ENCODE assay signal across 2 cellular contexts in the genomic region with DNA sequence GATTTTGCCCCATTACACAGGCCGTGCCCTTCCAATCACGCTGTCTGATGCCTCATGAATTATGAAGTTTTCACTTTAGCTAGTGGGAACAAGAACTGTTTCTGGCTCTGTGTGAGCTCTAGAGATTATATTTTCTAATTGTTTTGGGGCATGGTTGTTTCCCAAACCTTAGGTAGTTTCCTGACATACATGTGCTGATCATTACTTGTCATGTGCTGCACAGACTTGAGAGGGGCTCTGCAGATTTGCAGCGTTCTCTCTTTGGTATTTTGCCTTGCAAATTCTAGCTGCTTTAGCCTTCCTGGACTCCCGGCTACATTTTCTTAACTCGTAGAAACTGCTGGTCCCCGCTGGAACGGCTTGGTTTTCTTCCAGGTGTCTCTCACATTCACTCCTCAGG.
TF ChIP-seq lines count a peak whose summit lies in the region.

No MANE protein-coding gene starts in this region.

TF ChIP-seq in GM23338, 12 proteins besides CTCF, POLR2A, EP300 and RAD21 (continues in another document):
- TF ChIP-seq, protein P1, sequence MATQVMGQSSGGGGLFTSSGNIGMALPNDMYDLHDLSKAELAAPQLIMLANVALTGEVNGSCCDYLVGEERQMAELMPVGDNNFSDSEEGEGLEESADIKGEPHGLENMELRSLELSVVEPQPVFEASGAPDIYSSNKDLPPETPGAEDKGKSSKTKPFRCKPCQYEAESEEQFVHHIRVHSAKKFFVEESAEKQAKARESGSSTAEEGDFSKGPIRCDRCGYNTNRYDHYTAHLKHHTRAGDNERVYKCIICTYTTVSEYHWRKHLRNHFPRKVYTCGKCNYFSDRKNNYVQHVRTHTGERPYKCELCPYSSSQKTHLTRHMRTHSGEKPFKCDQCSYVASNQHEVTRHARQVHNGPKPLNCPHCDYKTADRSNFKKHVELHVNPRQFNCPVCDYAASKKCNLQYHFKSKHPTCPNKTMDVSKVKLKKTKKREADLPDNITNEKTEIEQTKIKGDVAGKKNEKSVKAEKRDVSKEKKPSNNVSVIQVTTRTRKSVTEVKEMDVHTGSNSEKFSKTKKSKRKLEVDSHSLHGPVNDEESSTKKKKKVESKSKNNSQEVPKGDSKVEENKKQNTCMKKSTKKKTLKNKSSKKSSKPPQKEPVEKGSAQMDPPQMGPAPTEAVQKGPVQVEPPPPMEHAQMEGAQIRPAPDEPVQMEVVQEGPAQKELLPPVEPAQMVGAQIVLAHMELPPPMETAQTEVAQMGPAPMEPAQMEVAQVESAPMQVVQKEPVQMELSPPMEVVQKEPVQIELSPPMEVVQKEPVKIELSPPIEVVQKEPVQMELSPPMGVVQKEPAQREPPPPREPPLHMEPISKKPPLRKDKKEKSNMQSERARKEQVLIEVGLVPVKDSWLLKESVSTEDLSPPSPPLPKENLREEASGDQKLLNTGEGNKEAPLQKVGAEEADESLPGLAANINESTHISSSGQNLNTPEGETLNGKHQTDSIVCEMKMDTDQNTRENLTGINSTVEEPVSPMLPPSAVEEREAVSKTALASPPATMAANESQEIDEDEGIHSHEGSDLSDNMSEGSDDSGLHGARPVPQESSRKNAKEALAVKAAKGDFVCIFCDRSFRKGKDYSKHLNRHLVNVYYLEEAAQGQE (IDR thresholded peaks at IDR 0.05; ENCODE audit: unreplicated experiment) = no peak
- TF ChIP-seq ZNF331 (CRISPR knock-in tag; IDR thresholded peaks at IDR 0.05; ENCODE audit: low read depth) (no peak), STAT1 (IDR thresholded peaks at IDR 0.05; ENCODE audit: unreplicated experiment) (no peak), EZH2 (IDR thresholded peaks at IDR 0.05; ENCODE audit: low read depth, unreplicated experiment) (no peak), CREB1 (CRISPR knock-in tag; IDR thresholded peaks at IDR 0.05; ENCODE audit: low read depth) (no peak), EZH2phosphoT487 (IDR thresholded peaks at IDR 0.05; ENCODE audit: unreplicated experiment) (no peak), JUNB (IDR thresholded peaks at IDR 0.05; ENCODE audit: unreplicated experiment) (no peak), ZNF114 (CRISPR knock-in tag; IDR thresholded peaks at IDR 0.05) (no peak)
- TF ChIP-seq, protein P2, sequence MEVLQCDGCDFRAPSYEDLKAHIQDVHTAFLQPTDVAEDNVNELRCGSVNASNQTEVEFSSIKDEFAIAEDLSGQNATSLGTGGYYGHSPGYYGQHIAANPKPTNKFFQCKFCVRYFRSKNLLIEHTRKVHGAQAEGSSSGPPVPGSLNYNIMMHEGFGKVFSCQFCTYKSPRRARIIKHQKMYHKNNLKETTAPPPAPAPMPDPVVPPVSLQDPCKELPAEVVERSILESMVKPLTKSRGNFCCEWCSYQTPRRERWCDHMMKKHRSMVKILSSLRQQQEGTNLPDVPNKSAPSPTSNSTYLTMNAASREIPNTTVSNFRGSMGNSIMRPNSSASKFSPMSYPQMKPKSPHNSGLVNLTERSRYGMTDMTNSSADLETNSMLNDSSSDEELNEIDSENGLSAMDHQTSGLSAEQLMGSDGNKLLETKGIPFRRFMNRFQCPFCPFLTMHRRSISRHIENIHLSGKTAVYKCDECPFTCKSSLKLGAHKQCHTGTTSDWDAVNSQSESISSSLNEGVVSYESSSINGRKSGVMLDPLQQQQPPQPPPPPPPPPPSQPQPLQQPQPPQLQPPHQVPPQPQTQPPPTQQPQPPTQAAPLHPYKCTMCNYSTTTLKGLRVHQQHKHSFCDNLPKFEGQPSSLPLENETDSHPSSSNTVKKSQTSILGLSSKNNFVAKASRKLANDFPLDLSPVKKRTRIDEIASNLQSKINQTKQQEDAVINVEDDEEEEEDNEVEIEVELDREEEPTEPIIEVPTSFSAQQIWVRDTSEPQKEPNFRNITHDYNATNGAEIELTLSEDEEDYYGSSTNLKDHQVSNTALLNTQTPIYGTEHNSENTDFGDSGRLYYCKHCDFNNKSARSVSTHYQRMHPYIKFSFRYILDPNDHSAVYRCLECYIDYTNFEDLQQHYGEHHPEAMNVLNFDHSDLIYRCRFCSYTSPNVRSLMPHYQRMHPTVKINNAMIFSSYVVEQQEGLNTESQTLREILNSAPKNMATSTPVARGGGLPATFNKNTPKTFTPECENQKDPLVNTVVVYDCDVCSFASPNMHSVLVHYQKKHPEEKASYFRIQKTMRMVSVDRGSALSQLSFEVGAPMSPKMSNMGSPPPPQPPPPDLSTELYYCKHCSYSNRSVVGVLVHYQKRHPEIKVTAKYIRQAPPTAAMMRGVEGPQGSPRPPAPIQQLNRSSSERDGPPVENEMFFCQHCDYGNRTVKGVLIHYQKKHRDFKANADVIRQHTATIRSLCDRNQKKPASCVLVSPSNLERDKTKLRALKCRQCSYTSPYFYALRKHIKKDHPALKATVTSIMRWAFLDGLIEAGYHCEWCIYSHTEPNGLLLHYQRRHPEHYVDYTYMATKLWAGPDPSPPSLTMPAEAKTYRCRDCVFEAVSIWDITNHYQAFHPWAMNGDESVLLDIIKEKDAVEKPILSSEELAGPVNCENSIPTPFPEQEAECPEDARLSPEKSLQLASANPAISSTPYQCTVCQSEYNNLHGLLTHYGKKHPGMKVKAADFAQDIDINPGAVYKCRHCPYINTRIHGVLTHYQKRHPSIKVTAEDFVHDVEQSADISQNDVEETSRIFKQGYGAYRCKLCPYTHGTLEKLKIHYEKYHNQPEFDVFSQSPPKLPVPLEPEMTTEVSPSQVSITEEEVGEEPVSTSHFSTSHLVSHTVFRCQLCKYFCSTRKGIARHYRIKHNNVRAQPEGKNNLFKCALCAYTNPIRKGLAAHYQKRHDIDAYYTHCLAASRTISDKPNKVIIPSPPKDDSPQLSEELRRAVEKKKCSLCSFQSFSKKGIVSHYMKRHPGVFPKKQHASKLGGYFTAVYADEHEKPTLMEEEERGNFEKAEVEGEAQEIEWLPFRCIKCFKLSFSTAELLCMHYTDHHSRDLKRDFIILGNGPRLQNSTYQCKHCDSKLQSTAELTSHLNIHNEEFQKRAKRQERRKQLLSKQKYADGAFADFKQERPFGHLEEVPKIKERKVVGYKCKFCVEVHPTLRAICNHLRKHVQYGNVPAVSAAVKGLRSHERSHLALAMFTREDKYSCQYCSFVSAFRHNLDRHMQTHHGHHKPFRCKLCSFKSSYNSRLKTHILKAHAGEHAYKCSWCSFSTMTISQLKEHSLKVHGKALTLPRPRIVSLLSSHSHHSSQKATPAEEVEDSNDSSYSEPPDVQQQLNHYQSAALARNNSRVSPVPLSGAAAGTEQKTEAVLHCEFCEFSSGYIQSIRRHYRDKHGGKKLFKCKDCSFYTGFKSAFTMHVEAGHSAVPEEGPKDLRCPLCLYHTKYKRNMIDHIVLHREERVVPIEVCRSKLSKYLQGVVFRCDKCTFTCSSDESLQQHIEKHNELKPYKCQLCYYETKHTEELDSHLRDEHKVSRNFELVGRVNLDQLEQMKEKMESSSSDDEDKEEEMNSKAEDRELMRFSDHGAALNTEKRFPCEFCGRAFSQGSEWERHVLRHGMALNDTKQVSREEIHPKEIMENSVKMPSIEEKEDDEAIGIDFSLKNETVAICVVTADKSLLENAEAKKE (CRISPR knock-in tag; IDR thresholded peaks at IDR 0.05) = no peak
- TF ChIP-seq, protein P3, sequence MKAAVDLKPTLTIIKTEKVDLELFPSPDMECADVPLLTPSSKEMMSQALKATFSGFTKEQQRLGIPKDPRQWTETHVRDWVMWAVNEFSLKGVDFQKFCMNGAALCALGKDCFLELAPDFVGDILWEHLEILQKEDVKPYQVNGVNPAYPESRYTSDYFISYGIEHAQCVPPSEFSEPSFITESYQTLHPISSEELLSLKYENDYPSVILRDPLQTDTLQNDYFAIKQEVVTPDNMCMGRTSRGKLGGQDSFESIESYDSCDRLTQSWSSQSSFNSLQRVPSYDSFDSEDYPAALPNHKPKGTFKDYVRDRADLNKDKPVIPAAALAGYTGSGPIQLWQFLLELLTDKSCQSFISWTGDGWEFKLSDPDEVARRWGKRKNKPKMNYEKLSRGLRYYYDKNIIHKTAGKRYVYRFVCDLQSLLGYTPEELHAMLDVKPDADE (IDR thresholded peaks at IDR 0.05) = no peak

TF ChIP-seq in GM12878, 131 proteins besides CTCF, POLR2A, EP300 and RAD21 (continues in another document):
- TF ChIP-seq, protein P4, sequence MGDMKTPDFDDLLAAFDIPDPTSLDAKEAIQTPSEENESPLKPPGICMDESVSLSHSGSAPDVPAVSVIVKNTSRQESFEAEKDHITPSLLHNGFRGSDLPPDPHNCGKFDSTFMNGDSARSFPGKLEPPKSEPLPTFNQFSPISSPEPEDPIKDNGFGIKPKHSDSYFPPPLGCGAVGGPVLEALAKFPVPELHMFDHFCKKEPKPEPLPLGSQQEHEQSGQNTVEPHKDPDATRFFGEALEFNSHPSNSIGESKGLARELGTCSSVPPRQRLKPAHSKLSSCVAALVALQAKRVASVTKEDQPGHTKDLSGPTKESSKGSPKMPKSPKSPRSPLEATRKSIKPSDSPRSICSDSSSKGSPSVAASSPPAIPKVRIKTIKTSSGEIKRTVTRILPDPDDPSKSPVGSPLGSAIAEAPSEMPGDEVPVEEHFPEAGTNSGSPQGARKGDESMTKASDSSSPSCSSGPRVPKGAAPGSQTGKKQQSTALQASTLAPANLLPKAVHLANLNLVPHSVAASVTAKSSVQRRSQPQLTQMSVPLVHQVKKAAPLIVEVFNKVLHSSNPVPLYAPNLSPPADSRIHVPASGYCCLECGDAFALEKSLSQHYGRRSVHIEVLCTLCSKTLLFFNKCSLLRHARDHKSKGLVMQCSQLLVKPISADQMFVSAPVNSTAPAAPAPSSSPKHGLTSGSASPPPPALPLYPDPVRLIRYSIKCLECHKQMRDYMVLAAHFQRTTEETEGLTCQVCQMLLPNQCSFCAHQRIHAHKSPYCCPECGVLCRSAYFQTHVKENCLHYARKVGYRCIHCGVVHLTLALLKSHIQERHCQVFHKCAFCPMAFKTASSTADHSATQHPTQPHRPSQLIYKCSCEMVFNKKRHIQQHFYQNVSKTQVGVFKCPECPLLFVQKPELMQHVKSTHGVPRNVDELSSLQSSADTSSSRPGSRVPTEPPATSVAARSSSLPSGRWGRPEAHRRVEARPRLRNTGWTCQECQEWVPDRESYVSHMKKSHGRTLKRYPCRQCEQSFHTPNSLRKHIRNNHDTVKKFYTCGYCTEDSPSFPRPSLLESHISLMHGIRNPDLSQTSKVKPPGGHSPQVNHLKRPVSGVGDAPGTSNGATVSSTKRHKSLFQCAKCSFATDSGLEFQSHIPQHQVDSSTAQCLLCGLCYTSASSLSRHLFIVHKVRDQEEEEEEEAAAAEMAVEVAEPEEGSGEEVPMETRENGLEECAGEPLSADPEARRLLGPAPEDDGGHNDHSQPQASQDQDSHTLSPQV (IDR thresholded peaks at IDR 0.05) = no peak
- TF ChIP-seq SREBF1 (IDR thresholded peaks at IDR 0.05; ENCODE audit: low read length) (no peak), STAT3 (IDR thresholded peaks at IDR 0.05; ENCODE audit: low read depth, low read length) (no peak), HDGF (IDR thresholded peaks at IDR 0.05) (no peak), MEF2B (IDR thresholded peaks at IDR 0.05; ENCODE audit: partially characterized antibody, poor library complexity, severe bottlenecking) (no peak), GATAD2B (conservative IDR thresholded peaks at IDR 0.05; ENCODE audit: low read depth) (no peak), BMI1 (IDR thresholded peaks at IDR 0.05; ENCODE audit: borderline replicate concordance) (no peak), HDAC6 (IDR thresholded peaks at IDR 0.05; ENCODE audit: unreplicated experiment) (no peak), ETV6 (conservative IDR thresholded peaks at IDR 0.05 in 1 of 2, IDR thresholded peaks at IDR 0.05 in 1 of 2; ENCODE audit: borderline replicate concordance in 1 of 2, low read depth in 1 of 2) (no peak)
- TF ChIP-seq, protein P5, sequence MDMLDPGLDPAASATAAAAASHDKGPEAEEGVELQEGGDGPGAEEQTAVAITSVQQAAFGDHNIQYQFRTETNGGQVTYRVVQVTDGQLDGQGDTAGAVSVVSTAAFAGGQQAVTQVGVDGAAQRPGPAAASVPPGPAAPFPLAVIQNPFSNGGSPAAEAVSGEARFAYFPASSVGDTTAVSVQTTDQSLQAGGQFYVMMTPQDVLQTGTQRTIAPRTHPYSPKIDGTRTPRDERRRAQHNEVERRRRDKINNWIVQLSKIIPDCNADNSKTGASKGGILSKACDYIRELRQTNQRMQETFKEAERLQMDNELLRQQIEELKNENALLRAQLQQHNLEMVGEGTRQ (IDR thresholded peaks at IDR 0.05; ENCODE audit: borderline replicate concordance, low read depth, low read length) = no peak
- TF ChIP-seq, protein P6, sequence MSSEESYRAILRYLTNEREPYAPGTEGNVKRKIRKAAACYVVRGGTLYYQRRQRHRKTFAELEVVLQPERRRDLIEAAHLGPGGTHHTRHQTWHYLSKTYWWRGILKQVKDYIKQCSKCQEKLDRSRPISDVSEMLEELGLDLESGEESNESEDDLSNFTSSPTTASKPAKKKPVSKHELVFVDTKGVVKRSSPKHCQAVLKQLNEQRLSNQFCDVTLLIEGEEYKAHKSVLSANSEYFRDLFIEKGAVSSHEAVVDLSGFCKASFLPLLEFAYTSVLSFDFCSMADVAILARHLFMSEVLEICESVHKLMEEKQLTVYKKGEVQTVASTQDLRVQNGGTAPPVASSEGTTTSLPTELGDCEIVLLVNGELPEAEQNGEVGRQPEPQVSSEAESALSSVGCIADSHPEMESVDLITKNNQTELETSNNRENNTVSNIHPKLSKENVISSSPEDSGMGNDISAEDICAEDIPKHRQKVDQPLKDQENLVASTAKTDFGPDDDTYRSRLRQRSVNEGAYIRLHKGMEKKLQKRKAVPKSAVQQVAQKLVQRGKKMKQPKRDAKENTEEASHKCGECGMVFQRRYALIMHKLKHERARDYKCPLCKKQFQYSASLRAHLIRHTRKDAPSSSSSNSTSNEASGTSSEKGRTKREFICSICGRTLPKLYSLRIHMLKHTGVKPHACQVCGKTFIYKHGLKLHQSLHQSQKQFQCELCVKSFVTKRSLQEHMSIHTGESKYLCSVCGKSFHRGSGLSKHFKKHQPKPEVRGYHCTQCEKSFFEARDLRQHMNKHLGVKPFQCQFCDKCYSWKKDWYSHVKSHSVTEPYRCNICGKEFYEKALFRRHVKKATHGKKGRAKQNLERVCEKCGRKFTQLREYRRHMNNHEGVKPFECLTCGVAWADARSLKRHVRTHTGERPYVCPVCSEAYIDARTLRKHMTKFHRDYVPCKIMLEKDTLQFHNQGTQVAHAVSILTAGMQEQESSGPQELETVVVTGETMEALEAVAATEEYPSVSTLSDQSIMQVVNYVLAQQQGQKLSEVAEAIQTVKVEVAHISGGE (CRISPR knock-in tag; IDR thresholded peaks at IDR 0.05) = no peak
- TF ChIP-seq, protein P7, sequence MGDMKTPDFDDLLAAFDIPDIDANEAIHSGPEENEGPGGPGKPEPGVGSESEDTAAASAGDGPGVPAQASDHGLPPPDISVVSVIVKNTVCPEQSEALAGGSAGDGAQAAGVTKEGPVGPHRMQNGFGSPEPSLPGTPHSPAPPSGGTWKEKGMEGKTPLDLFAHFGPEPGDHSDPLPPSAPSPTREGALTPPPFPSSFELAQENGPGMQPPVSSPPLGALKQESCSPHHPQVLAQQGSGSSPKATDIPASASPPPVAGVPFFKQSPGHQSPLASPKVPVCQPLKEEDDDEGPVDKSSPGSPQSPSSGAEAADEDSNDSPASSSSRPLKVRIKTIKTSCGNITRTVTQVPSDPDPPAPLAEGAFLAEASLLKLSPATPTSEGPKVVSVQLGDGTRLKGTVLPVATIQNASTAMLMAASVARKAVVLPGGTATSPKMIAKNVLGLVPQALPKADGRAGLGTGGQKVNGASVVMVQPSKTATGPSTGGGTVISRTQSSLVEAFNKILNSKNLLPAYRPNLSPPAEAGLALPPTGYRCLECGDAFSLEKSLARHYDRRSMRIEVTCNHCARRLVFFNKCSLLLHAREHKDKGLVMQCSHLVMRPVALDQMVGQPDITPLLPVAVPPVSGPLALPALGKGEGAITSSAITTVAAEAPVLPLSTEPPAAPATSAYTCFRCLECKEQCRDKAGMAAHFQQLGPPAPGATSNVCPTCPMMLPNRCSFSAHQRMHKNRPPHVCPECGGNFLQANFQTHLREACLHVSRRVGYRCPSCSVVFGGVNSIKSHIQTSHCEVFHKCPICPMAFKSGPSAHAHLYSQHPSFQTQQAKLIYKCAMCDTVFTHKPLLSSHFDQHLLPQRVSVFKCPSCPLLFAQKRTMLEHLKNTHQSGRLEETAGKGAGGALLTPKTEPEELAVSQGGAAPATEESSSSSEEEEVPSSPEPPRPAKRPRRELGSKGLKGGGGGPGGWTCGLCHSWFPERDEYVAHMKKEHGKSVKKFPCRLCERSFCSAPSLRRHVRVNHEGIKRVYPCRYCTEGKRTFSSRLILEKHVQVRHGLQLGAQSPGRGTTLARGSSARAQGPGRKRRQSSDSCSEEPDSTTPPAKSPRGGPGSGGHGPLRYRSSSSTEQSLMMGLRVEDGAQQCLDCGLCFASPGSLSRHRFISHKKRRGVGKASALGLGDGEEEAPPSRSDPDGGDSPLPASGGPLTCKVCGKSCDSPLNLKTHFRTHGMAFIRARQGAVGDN (IDR thresholded peaks at IDR 0.05) = no peak
